15 cellular contexts compared by ENCODE assay signal in the genomic region with DNA sequence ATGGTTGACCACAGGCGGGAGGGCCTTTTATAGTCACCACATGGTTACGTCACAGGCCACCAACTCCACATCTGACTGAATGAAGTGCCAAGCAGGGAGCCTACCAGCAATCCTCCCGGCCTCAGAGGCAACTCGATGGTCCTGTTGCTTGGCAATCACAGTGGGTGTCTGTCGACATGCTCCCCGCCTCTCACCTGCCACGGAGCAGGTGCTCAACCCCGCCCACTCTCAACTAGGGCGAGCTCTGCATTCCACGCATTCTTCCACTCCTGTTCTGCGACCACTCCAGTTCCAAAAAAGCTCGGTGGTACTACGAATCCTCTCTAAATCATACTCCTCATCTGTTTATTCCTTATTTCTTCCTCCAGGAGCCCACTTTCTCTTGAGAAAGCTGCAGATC. TPM values are rescaled to one million over a fixed set of nuclear protein-coding genes. Genes with fewer than 3 reads are reported as not detected.
DNase-seq lines count a peak whose midpoint lies in the region; ATAC-seq, FAIRE-seq and TF ChIP-seq lines count a peak whose summit lies in the region.
"Not testable (repeated sequence)": the region's sequence is repeated elsewhere in the genome, so short reads cannot be mapped to it uniquely, and the experiment has no call there.
"Had no signal": no experiment of that assay in that cellular context is flagged by ENCODE, and none has a peak within 500 bp of the region (broad histone marks: within the 10 kb centered on the region; RNA-seq: fewer than 3 reads in every experiment).

No MANE protein-coding gene starts in this region.

- H3K4me3 ChIP-seq in A549; GM23338; H1 (ENCODE audit: extremely low read depth in 1 of 4, insufficient read depth in 2 of 4, low read depth in 3 of 4, low read length in 4 of 4); left lung; upper lobe of right lung: not testable (repeated sequence)

- H2AK5ac ChIP-seq in H1 (ENCODE audit: low read depth, low read length) = not testable (repeated sequence)

- not testable (repeated sequence) for H3K9me3 ChIP-seq in A549; H1 (ENCODE audit: insufficient read depth in 2 of 2, low read depth in 1 of 2, low read length in 1 of 2); left lung; upper lobe of right lung

- H2BK20ac ChIP-seq in H1 (ENCODE audit: low read length) = not testable (repeated sequence)

- not testable (repeated sequence) for H3K9ac ChIP-seq in H1 (replicated peaks in 1 of 4; ENCODE audit: extremely low read depth in 1 of 4, low read depth in 3 of 4, low read length in 3 of 4)

- not testable (repeated sequence) for ATAC-seq in A549
- peak; percentile 65; the same call in 2 of the 3 replicates for ATAC-seq in GM23338
- peak; percentile 54 for ATAC-seq in left lung
- peak; percentile 57 for ATAC-seq in upper lobe of right lung

- not testable (repeated sequence) for H4K5ac ChIP-seq in H1 (ENCODE audit: insufficient read length, low read depth, low read length)

- not testable (repeated sequence) for H3K27ac ChIP-seq in A549; GM23338 (ENCODE audit: low read depth); H1 (ENCODE audit: low read depth, low read length); left lung; upper lobe of right lung

- H2AFZ ChIP-seq in GM23338; H1 (ENCODE audit: low read length): not testable (repeated sequence)

- H3K4me3 Mint-ChIP-seq in GM23338 = not testable (repeated sequence)

- H4K8ac ChIP-seq in H1 (ENCODE audit: extremely low read depth, insufficient read depth, low read length) = not testable (repeated sequence)

- CTCF ChIA-PET in A549 (lab: Yijun Ruan, JAX); H1 (lab: Charles Lee; ENCODE audit: partially characterized antibody): not testable (repeated sequence)

- not testable (repeated sequence) for H3K18ac ChIP-seq in H1 (ENCODE audit: extremely low read depth, low read length)

- H3K14ac ChIP-seq in H1 (ENCODE audit: insufficient read length) = not testable (repeated sequence)

- not testable (repeated sequence) for TF ChIP-seq EP300 in A549 (IDR thresholded peaks at IDR 0.05); H1 (IDR thresholded peaks at IDR 0.05; ENCODE audit: borderline replicate concordance in 1 of 2, low read depth in 2 of 2, low read length in 2 of 2)

- not testable (repeated sequence) for H3K4me1 ChIP-seq in A549; GM23338 (ENCODE audit: insufficient read depth); H1 (replicated peaks in 1 of 4; ENCODE audit: control insufficient read depth in 3 of 4, insufficient read depth in 4 of 4, low read length in 3 of 4); left lung; upper lobe of right lung

- H2BK15ac ChIP-seq in H1 (ENCODE audit: low read length) = not testable (repeated sequence)

- H3K9me2 ChIP-seq in GM23338 (ENCODE audit: insufficient read depth) = not testable (repeated sequence)

- not testable (repeated sequence) for H3K27me3 ChIP-seq in GM23338 (ENCODE audit: insufficient read depth); H1 (replicated peaks in 1 of 4; ENCODE audit: control insufficient read depth in 3 of 4, extremely low read depth in 1 of 4, insufficient read depth in 3 of 4, low read length in 3 of 4); left lung; upper lobe of right lung

- H3F3A ChIP-seq in GM23338 (replicated peaks; ENCODE audit: low read depth) = not testable (repeated sequence)

- not testable (repeated sequence) for H3K79me1 ChIP-seq in H1 (ENCODE audit: low read depth, low read length)

- WGBS in A549 (ENCODE audit: missing lambda C conversion rate) = no CpG with 5 or more reads among the region's 13 CpGs
- WGBS in H1 (ENCODE audit: extremely low coverage in 1 of 2, insufficient coverage in 1 of 2, insufficient read length in 1 of 2, insufficient replicate concordance in 2 of 2, low coverage in 1 of 2, low lambda C conversion rate in 2 of 2, missing lambda C conversion rate in 1 of 2), 2 experiments = no CpG with 5 or more reads among the region's 13 CpGs

- intact Hi-C loops in left lung (cut with DNase I); upper lobe of right lung (cut with DNase I): not testable (repeated sequence)

- H3K36me3 Mint-ChIP-seq in GM23338 (ENCODE audit: low read depth) = not testable (repeated sequence)

- DNase-seq in A549 (ENCODE audit: low read depth in 1 of 2, low spot score in 1 of 2); GM23338 (ENCODE audit: low spot score); H1 (ENCODE audit: low read depth in 1 of 2, low spot score in 2 of 2); left lung; upper lobe of right lung: not testable (repeated sequence)

- H4K91ac ChIP-seq in H1 (replicated peaks; ENCODE audit: insufficient read length, low read length) = not testable (repeated sequence)

- FAIRE-seq in A549 (lab: Jason Lieb, UNC) = peak; percentile 79
- peak; percentile 99 for FAIRE-seq in H1 (lab: Jason Lieb, UNC)

- POLR2A ChIA-PET in A549 (lab: Yijun Ruan, JAX); H1 (lab: Charles Lee; ENCODE audit: partially characterized antibody): not testable (repeated sequence)

- H3K4me2 ChIP-seq in A549; GM23338; H1 (ENCODE audit: insufficient read depth in 1 of 2, low read depth in 2 of 2, low read length in 2 of 2): not testable (repeated sequence)

- TF ChIP-seq RAD21 in A549 (conservative IDR thresholded peaks at IDR 0.05 in 1 of 2, IDR thresholded peaks at IDR 0.05 in 1 of 2); H1 (IDR thresholded peaks at IDR 0.05 in 1 of 2, conservative IDR thresholded peaks at IDR 0.05 in 1 of 2; ENCODE audit: low read depth in 2 of 2, low read length in 2 of 2): not testable (repeated sequence)

- not testable (repeated sequence) for TF ChIP-seq POLR2A in A549 (IDR thresholded peaks at IDR 0.05; ENCODE audit: low read length); H1 (IDR thresholded peaks at IDR 0.05; ENCODE audit: control extremely low read depth in 1 of 2, low read depth in 2 of 2, low read length in 2 of 2)

- H3K23ac ChIP-seq in H1 (ENCODE audit: insufficient read length) = not testable (repeated sequence)

- H3K4ac ChIP-seq in H1 (replicated peaks; ENCODE audit: insufficient read length, low read depth, low read length) = not testable (repeated sequence)

- not testable (repeated sequence) for H2BK12ac ChIP-seq in H1 (ENCODE audit: low read depth, low read length)

- H2BK5ac ChIP-seq in H1 (ENCODE audit: low read depth, low read length) = not testable (repeated sequence)

- not testable (repeated sequence) for H3K27me3 Mint-ChIP-seq in GM23338 (ENCODE audit: insufficient read depth, low read depth, poor library complexity)

- H2BK120ac ChIP-seq in H1 (replicated peaks; ENCODE audit: low read depth, low read length) = not testable (repeated sequence)

- not testable (repeated sequence) for H3K56ac ChIP-seq in H1 (replicated peaks; ENCODE audit: insufficient read length, low read depth, low read length)

- H3K9me3 Mint-ChIP-seq in GM23338 = not testable (repeated sequence)

- not testable (repeated sequence) for TF ChIP-seq CTCF in A549 (IDR thresholded peaks at IDR 0.05); GM23338 (conservative IDR thresholded peaks at IDR 0.05; ENCODE audit: low read depth in 2 of 2); H1 (IDR thresholded peaks at IDR 0.05; ENCODE audit: control extremely low read depth in 1 of 3, insufficient read depth in 1 of 3, low read depth in 1 of 3, low read length in 3 of 3); left lung (IDR thresholded peaks at IDR 0.05); upper lobe of right lung (IDR thresholded peaks at IDR 0.05)

- not testable (repeated sequence) for H3K23me2 ChIP-seq in H1 (ENCODE audit: low read depth, low read length)

- H3K4me1 Mint-ChIP-seq in GM23338 = not testable (repeated sequence)

- H4K20me1 ChIP-seq in GM23338 (replicated peaks; ENCODE audit: insufficient read depth); H1 (replicated peaks in 1 of 2; ENCODE audit: control insufficient read depth in 1 of 2, insufficient read depth in 2 of 2, low read length in 2 of 2): not testable (repeated sequence)

- H3K79me2 ChIP-seq in GM23338 (replicated peaks; ENCODE audit: insufficient read depth); H1 (ENCODE audit: control insufficient read depth in 1 of 2, insufficient read depth in 2 of 2, low read length in 2 of 2): not testable (repeated sequence)

- H3K27ac Mint-ChIP-seq in GM23338 = not testable (repeated sequence)

- H3K36me3 ChIP-seq in GM23338 (ENCODE audit: insufficient read depth); H1 (ENCODE audit: control insufficient read depth in 2 of 4, insufficient read depth in 4 of 4, low read length in 3 of 4); left lung; upper lobe of right lung: not testable (repeated sequence)

RNA-seq across cellular contexts. Expression of a gene that starts 21.1 kb away (rescaled TPM):
- polyA plus RNA-seq in A549 (2011; rRNA removed) = 8.4 and 12.2 TPM in 2 replicates
- 4.3 TPM in 2 replicates for polyA plus RNA-seq in A549 (2012; cell fraction: cytosol; rRNA removed)
- polyA plus RNA-seq in A549 (2012; cell fraction: nucleus; rRNA removed) = 2.2 and 3.3 TPM in 2 replicates
- polyA plus RNA-seq in A549 (2017; fragmentation: RNase III; extraction: RNeasy Plus Mini Kit Qiagen cat#74134 plus additional on column Dnase treatment) = 5.3 to 8.0 TPM (median 6.5 TPM) in 3 replicates
- polyA minus RNA-seq in A549 (2011; rRNA and poly(A)+ RNA removed) = 1.1 and 1.2 TPM in 2 replicates
- 6.8 and 14.3 TPM in 2 replicates for total RNA-seq in GM23338 (2014; rRNA removed; shearing (Covaris generic))
- 32.8 and 35.3 TPM in 2 replicates for polyA plus RNA-seq in GM23338 (2016; fragmentation: Nextera tagmentation; extraction: Ambion mirVana)
- 9.8 and 11.7 TPM in 2 replicates for total RNA-seq in H1 (2021; fragmentation: NEBNext Ultra II Directional; extraction: Animal tissue kit (Norgen Biotek cat#: 25700))
- 6.8 and 12.1 TPM in 2 replicates for polyA plus RNA-seq in H1 (2011; rRNA removed)
- 13.6 TPM for polyA plus RNA-seq in H1 (2011; cell fraction: cytosol; rRNA removed)
- 4.1 TPM for polyA plus RNA-seq in H1 (2011; cell fraction: nucleus; rRNA removed)
- 11.0 to 16.4 TPM (median 11.3 TPM) in 4 replicates for polyA plus RNA-seq in H1 (2012, experiment 1 of 2)
- 22.0 TPM for polyA plus RNA-seq in H1 (2012, experiment 2 of 2)
- 13.7 TPM for polyA plus RNA-seq in H1 (2013, experiment 1 of 2)
- 15.5 TPM for polyA plus RNA-seq in H1 (2013, experiment 2 of 2)
- polyA minus RNA-seq in H1 (2011; rRNA and poly(A)+ RNA removed) = 4.3 and 4.5 TPM in 2 replicates
- polyA minus RNA-seq in H1 (2011; cell fraction: cytosol; rRNA and poly(A)+ RNA removed) = 2.2 TPM
- 12.1 TPM for polyA minus RNA-seq in H1 (2011; cell fraction: nucleus; rRNA and poly(A)+ RNA removed)
- 1 to 10 TPM; 1.3 to 5.1 TPM for total RNA-seq in left lung
- total RNA-seq in upper lobe of right lung = 1.6 TPM
- total RNA-seq: G401 had no signal

RNA-seq across cellular contexts. Expression of a gene that starts 30.0 kb away (rescaled TPM):
- not detected in 2 replicates for polyA plus RNA-seq in A549 (2011; rRNA removed)
- polyA plus RNA-seq in A549 (2012; cell fraction: cytosol; rRNA removed) = not detected in 2 replicates
- not detected in 2 replicates for polyA plus RNA-seq in A549 (2012; cell fraction: nucleus; rRNA removed)
- not detected in 3 replicates for polyA plus RNA-seq in A549 (2017; fragmentation: RNase III; extraction: RNeasy Plus Mini Kit Qiagen cat#74134 plus additional on column Dnase treatment)
- polyA minus RNA-seq in A549 (2011; rRNA and poly(A)+ RNA removed) = not detected in 2 replicates
- 0.35 TPM in 1 of 2 replicates, not detected in the other for total RNA-seq in GM23338 (2014; rRNA removed; shearing (Covaris generic))
- polyA plus RNA-seq in GM23338 (2016; fragmentation: Nextera tagmentation; extraction: Ambion mirVana) = not detected in 2 replicates
- total RNA-seq in H1 (2021; fragmentation: NEBNext Ultra II Directional; extraction: Animal tissue kit (Norgen Biotek cat#: 25700)) = not detected in 2 replicates
- polyA plus RNA-seq in H1 (2011; rRNA removed) = not detected in 2 replicates
- 0.39 TPM for polyA plus RNA-seq in H1 (2011; cell fraction: cytosol; rRNA removed)
- 0.71 TPM for polyA plus RNA-seq in H1 (2011; cell fraction: nucleus; rRNA removed)
- 0.27 TPM in 1 of 4 replicates, not detected in the others for polyA plus RNA-seq in H1 (2012, experiment 1 of 2)
- not detected for polyA plus RNA-seq in H1 (2012, experiment 2 of 2)
- polyA plus RNA-seq in H1 (2013, experiment 1 of 2) = 0.18 TPM
- 0.11 TPM for polyA plus RNA-seq in H1 (2013, experiment 2 of 2)
- polyA minus RNA-seq in H1 (2011; rRNA and poly(A)+ RNA removed) = not detected in 2 replicates
- not detected for polyA minus RNA-seq in H1 (2011; cell fraction: cytosol; rRNA and poly(A)+ RNA removed)
- 1.1 TPM for polyA minus RNA-seq in H1 (2011; cell fraction: nucleus; rRNA and poly(A)+ RNA removed)
- total RNA-seq in left lung = not detected
- total RNA-seq in upper lobe of right lung = not detected
- total RNA-seq: A172; A673; CD4-positive, alpha-beta memory T cell; CD4-positive, CD25-positive, alpha-beta regulatory T cell; CD8-positive, alpha-beta memory T cell; Daoy; G401; GM12878 had no signal
- polyA plus RNA-seq: AG04450; CD14-positive monocyte; CD4-positive, alpha-beta memory T cell; CD4-positive, CD25-positive, alpha-beta regulatory T cell; CD8-positive, alpha-beta memory T cell; GM12878 had no signal

RNA-seq across cellular contexts. Expression of a gene that starts 56.2 kb away (rescaled TPM):
- not detected in 2 replicates for polyA plus RNA-seq in A549 (2011; rRNA removed)
- not detected in 2 replicates for polyA plus RNA-seq in A549 (2012; cell fraction: cytosol; rRNA removed)
- not detected in 2 replicates for polyA plus RNA-seq in A549 (2012; cell fraction: nucleus; rRNA removed)
- polyA plus RNA-seq in A549 (2017; fragmentation: RNase III; extraction: RNeasy Plus Mini Kit Qiagen cat#74134 plus additional on column Dnase treatment) = not detected in 3 replicates
- not detected in 2 replicates for polyA minus RNA-seq in A549 (2011; rRNA and poly(A)+ RNA removed)
- total RNA-seq in GM23338 (2014; rRNA removed; shearing (Covaris generic)) = not detected in 2 replicates
- polyA plus RNA-seq in GM23338 (2016; fragmentation: Nextera tagmentation; extraction: Ambion mirVana) = 0.16 and 0.61 TPM in 2 replicates
- total RNA-seq in H1 (2021; fragmentation: NEBNext Ultra II Directional; extraction: Animal tissue kit (Norgen Biotek cat#: 25700)) = not detected in 2 replicates
- polyA plus RNA-seq in H1 (2011; rRNA removed) = 0.03 and 0.44 TPM in 2 replicates
- not detected for polyA plus RNA-seq in H1 (2011; cell fraction: cytosol; rRNA removed)
- polyA plus RNA-seq in H1 (2011; cell fraction: nucleus; rRNA removed) = 0.64 TPM
- polyA plus RNA-seq in H1 (2012, experiment 1 of 2) = 0.09 TPM in 1 of 4 replicates, not detected in the others
- polyA plus RNA-seq in H1 (2012, experiment 2 of 2) = not detected
- polyA plus RNA-seq in H1 (2013, experiment 1 of 2) = 0.16 TPM
- polyA plus RNA-seq in H1 (2013, experiment 2 of 2) = 0.31 TPM
- not detected in 2 replicates for polyA minus RNA-seq in H1 (2011; rRNA and poly(A)+ RNA removed)
- not detected for polyA minus RNA-seq in H1 (2011; cell fraction: cytosol; rRNA and poly(A)+ RNA removed)
- polyA minus RNA-seq in H1 (2011; cell fraction: nucleus; rRNA and poly(A)+ RNA removed) = not detected
- not detected for total RNA-seq in left lung
- not detected for total RNA-seq in upper lobe of right lung
- total RNA-seq: A172; A673; CD4-positive, alpha-beta memory T cell; CD4-positive, CD25-positive, alpha-beta regulatory T cell; CD8-positive, alpha-beta memory T cell; Daoy; G401; GM12878 had no signal
- polyA plus RNA-seq: AG04450; CD14-positive monocyte; CD4-positive, alpha-beta memory T cell; CD4-positive, CD25-positive, alpha-beta regulatory T cell; CD8-positive, alpha-beta memory T cell; GM12878 had no signal
